Comparison of ENCODE assay signal across 9 cellular contexts in the genomic region with DNA sequence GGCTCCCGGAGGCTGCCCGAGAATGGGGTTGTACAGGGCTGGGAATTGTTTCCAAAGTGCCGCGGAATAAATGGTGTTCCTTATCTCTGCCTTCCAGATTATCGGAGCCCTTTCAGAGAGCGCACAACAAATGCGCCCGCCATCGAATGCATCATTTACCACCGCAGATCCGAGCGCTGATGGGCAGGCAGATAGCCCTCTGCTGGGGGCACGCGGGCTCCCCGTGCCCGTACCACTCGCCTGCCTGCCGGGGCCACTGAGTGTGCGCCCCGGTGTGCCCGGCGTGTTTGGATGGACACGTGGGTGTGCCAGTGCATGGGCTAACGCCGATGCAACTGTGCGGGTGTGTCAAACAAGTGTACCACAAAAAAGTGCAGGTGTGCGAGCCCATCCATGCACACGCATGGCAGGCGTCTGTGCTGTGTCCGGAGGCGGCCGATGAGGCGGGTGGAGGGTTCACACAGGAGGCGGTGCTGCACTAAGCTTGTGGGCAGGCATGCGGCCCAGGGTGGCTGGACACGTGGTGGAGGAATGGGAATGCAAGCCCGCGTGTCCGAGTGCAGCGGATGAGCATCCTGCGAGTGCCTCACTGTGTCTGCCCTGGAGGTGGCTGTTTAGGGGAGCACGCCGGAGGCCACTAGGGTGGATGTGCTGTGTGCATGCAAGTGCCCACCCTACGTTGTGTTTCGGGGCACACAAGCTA. TPM values are rescaled to one million over a fixed set of nuclear protein-coding genes. Genes with fewer than 3 reads are reported as not detected.
DNase-seq lines count a peak whose midpoint lies in the region; ATAC-seq and TF ChIP-seq lines count a peak whose summit lies in the region.
"Had no signal": no experiment of that assay in that cellular context is flagged by ENCODE, and none has a peak within 500 bp of the region (broad histone marks: within the 10 kb centered on the region; RNA-seq: fewer than 3 reads in every experiment).

No MANE protein-coding gene starts in this region.

- no peak for TF ChIP-seq CTCF in astrocyte of the cerebellum (IDR thresholded peaks at IDR 0.05; ENCODE audit: low read depth, low read length, missing control alignments)

- WGBS in aorta, 2 donors = 7 to 27% methylated on average over 45 of the region's 45 CpGs

- in situ Hi-C loops in astrocyte of the cerebellum (cut with HindIII; ENCODE audit: low sequenced_read_pairs) = no loop called here

- no peaks in the 10 kb centered on the region for H3K9me3 Mint-ChIP-seq in activated naive CD4-positive, alpha-beta T cell treated with anti-CD3 and anti-CD28 coated beads, Interleukin-2, amount 50 U/mL, for 24 hours

- peaks cover 8% of the 10 kb centered on the region for H3K4me1 Mint-ChIP-seq in activated naive CD4-positive, alpha-beta T cell treated with anti-CD3 and anti-CD28 coated beads, Interleukin-2, amount 50 U/mL, for 24 hours

- H3K4me3 Mint-ChIP-seq in activated naive CD4-positive, alpha-beta T cell treated with anti-CD3 and anti-CD28 coated beads, Interleukin-2, amount 50 U/mL, for 24 hours = peak overlapping the region; percentile 80

- ATAC-seq in aorta (ENCODE audit: low FRiP score) (peak; percentile 44), GM18867 (IDR thresholded peaks at IDR 0.05; ENCODE audit: unreplicated experiment) (no peak), GM18868 (IDR thresholded peaks at IDR 0.05; ENCODE audit: unreplicated experiment) (no peak)

- peak overlapping the region; percentile 51 for H3K4me3 ChIP-seq in astrocyte of the cerebellum (ENCODE audit: low read depth, low read length)
- H3K4me3 ChIP-seq in aorta (ENCODE audit: low read length in 2 of 2) = no peak overlapping the region

- no peaks in the 10 kb centered on the region for H3K4me1 ChIP-seq in aorta (ENCODE audit: control insufficient read depth in 1 of 2, insufficient read depth in 2 of 2, low read length in 2 of 2)

- no peaks in the 10 kb centered on the region for H3K36me3 Mint-ChIP-seq in activated naive CD4-positive, alpha-beta T cell treated with anti-CD3 and anti-CD28 coated beads, Interleukin-2, amount 50 U/mL, for 24 hours

- intact Hi-C loops in aorta (cut with DNase I) = loop anchor here in 1 of 2 donors (2.0 to 5.0 kb wide), 2 partner anchors 70 to 324 kb away; no protein-coding TSS in a partner anchor

- H3K27me3 ChIP-seq in aorta (ENCODE audit: control insufficient read depth in 1 of 2, insufficient read depth in 2 of 2, low read length in 1 of 2) = no peaks in the 10 kb centered on the region

- H3K27ac ChIP-seq in aorta (ENCODE audit: low read depth in 1 of 2, low read length in 2 of 2) = no peak overlapping the region

- no peak overlapping the region for H3K27ac Mint-ChIP-seq in activated naive CD4-positive, alpha-beta T cell treated with anti-CD3 and anti-CD28 coated beads, Interleukin-2, amount 50 U/mL, for 24 hours

- H3K36me3 ChIP-seq in aorta (ENCODE audit: control insufficient read depth in 1 of 2, insufficient read depth in 2 of 2, low read length in 1 of 2) = no peaks in the 10 kb centered on the region

- H3K27me3 Mint-ChIP-seq in activated naive CD4-positive, alpha-beta T cell treated with anti-CD3 and anti-CD28 coated beads, Interleukin-2, amount 50 U/mL, for 24 hours = peaks cover 41% of the 10 kb centered on the region

- no peak for DNase-seq in activated naive CD4-positive, alpha-beta T cell treated with Interleukin-2 at 50 U/mL for 16 hours
- DNase-seq in astrocyte of the cerebellum (ENCODE audit: low read depth) = no peak
- DNase-seq in lung microvascular endothelial cell (ENCODE audit: low read depth in 2 of 2) = peak; percentile 19 to 37
- no peak for DNase-seq in aorta
- DNase-seq in NCI-H128 (lab: John Stamatoyannopoulos, UW; ENCODE audit: unreplicated experiment) = no peak

- no peaks in the 10 kb centered on the region for H3K9me3 ChIP-seq in aorta (ENCODE audit: control insufficient read depth, low read length)

RNA-seq across cellular contexts. Expression of gene GATA2, which starts 3.8 kb away (rescaled TPM):
- total RNA-seq in lung microvascular endothelial cell (7.8 and 11.3 TPM in 2 replicates), aorta (10 to 100 TPM; 12.5 to 39.5 TPM)
- polyA plus RNA-seq in aorta = 1 to 10 TPM; 2.1 to 3.4 TPM

RNA-seq across cellular contexts. Expression of gene DNAJB8, which starts 30.1 kb away (rescaled TPM):
- not detected in 2 replicates for total RNA-seq in lung microvascular endothelial cell
- total RNA-seq in aorta = not detected
- not detected for polyA plus RNA-seq in aorta
- total RNA-seq: LHCN-M2 had no signal

Comparison
In these comparisons a context has a peak if more than half of its experiments do, and no peak if none do; other contexts are left out.
1. DNase-seq: peak in lung microvascular endothelial cell (2 of 2); none in activated naive CD4-positive, alpha-beta T cell treated with Interleukin-2 at 50 U/mL for 16 hours (single experiment), astrocyte of the cerebellum (single experiment), aorta (0 of 2) and NCI-H128 (single experiment).